ENCODE assay signal across 8 cellular contexts in the genomic region with DNA sequence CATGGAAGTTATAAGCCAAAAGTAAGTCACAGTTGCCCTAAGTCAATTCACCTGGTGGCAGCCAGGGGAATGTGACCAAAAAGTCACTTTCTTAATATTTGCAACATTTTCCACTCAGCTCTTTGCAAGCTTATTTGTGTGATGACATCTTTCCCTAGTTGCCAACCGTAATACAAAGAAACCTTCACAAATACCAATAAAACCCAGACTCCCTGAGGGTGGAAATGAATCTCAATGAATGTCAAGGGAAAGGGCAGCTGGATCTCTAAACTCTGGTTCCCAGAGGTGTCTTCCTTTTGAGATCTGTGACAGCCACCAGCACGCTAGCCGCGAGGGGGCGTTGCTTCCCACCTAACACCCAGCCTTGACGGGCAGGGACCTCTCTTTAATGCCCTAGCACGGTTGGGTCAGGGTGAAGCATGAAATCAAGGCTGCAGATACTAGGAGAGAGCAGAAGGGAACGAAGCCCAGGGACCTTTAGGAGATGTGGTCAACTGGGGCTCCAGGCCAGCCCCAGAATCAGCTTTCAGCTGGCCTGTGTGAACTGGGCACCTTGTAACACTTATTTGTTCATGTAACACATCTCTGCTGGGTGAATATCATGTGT.
A peak's percentile ranks its signal among the peaks of the same experiment; 100 is the strongest.
DNase-seq lines count a peak whose midpoint lies in the region; ATAC-seq and TF ChIP-seq lines count a peak whose summit lies in the region.

No MANE protein-coding gene starts in this region.

- intact Hi-C loops in left lung (cut with DNase I), result no loop called here

- DNase-seq in EH (ENCODE audit: low read depth) (peak; percentile 76), HEK293T (ENCODE audit: extremely low spot score) (peak; percentile 76), SK-MEL-5 (ENCODE audit: low read depth, low spot score) (peak; percentile 64), left lung (peak in 1 of 2 donors; percentile 39), type B pancreatic cell (ENCODE audit: extremely low spot score, unreplicated experiment) (no peak), NCI-H187 (lab: John Stamatoyannopoulos, UW) (no peak)

- H3K4me3 Mint-ChIP-seq in brain, result no peak overlapping the region
- H3K4me3 Mint-ChIP-seq in type B pancreatic cell, result no peak overlapping the region

- H3K27ac Mint-ChIP-seq in brain (no peak overlapping the region), type B pancreatic cell (no peak overlapping the region)

- TF ChIP-seq CTCF in brain (conservative IDR thresholded peaks at IDR 0.05) (peak; percentile 43 to 59), left lung (IDR thresholded peaks at IDR 0.05) (no peak), type B pancreatic cell (conservative IDR thresholded peaks at IDR 0.05) (peak; percentile 66)

- peaks cover 0 to 3% of the 10 kb centered on the region in 2 donors for H3K27me3 ChIP-seq in left lung

- H3K9me3 Mint-ChIP-seq in brain (no peaks in the 10 kb centered on the region), type B pancreatic cell (peaks cover 4% of the 10 kb centered on the region)

- POLR2A ChIA-PET in HEK293T (lab: Yijun Ruan, JAX), result no interaction called here

- H3K9me3 ChIP-seq in left lung, result no peaks in the 10 kb centered on the region

- H3K36me3 ChIP-seq in left lung, result no peaks in the 10 kb centered on the region

- CTCF ChIA-PET in HEK293T (lab: Yijun Ruan, JAX), result interaction anchor here (0.6 to 1.4 kb wide), 5 partner anchors 9 to 875 kb away, joined by 3 to 6 read pairs (median 5); no protein-coding TSS in a partner anchor

- H3K4me1 ChIP-seq in left lung, result no peaks in the 10 kb centered on the region

- H3K27ac ChIP-seq in left lung, result no peak overlapping the region

- H3K4me1 Mint-ChIP-seq in brain (no peaks in the 10 kb centered on the region), type B pancreatic cell (ENCODE audit: unreplicated experiment) (no peaks in the 10 kb centered on the region)

- H3K27me3 Mint-ChIP-seq in brain (peaks cover 4% of the 10 kb centered on the region), type B pancreatic cell (peaks cover 23% of the 10 kb centered on the region)

- H3K36me3 Mint-ChIP-seq in brain (no peaks in the 10 kb centered on the region), type B pancreatic cell (no peaks in the 10 kb centered on the region)

- in situ Hi-C loops in SK-MEL-5 (cut with HindIII; ENCODE audit: low pct_unique_long_range_greater_than_20kb, low sequenced_read_pairs), result no loop called here

- ATAC-seq in left lung (peak; percentile 60), GM19455 (IDR thresholded peaks at IDR 0.05; ENCODE audit: unreplicated experiment) (no peak)

- H3K4me3 ChIP-seq in left lung, result no peak overlapping the region

TF ChIP-seq in HEK293T, 16 proteins besides CTCF, POLR2A, EP300 and RAD21:
- TF ChIP-seq, protein P1, sequence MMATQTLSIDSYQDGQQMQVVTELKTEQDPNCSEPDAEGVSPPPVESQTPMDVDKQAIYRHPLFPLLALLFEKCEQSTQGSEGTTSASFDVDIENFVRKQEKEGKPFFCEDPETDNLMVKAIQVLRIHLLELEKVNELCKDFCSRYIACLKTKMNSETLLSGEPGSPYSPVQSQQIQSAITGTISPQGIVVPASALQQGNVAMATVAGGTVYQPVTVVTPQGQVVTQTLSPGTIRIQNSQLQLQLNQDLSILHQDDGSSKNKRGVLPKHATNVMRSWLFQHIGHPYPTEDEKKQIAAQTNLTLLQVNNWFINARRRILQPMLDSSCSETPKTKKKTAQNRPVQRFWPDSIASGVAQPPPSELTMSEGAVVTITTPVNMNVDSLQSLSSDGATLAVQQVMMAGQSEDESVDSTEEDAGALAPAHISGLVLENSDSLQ (IDR thresholded peaks at IDR 0.05), result peak; percentile 79
- TF ChIP-seq FOXM1 (IDR thresholded peaks at IDR 0.05; ENCODE audit: borderline replicate concordance), result no peak
- no peak for TF ChIP-seq ELF4 (IDR thresholded peaks at IDR 0.05)

Comparison
In these comparisons a context has a peak if more than half of its experiments do, and no peak if none do; other contexts are left out.
1. DNase-seq: peak in EH (single experiment), HEK293T (single experiment) and SK-MEL-5 (single experiment); none in type B pancreatic cell (single experiment) and NCI-H187 (0 of 2).
2. CTCF ChIP-seq: peak in brain (2 of 2) and type B pancreatic cell (single experiment); none in left lung (0 of 2).